ENCODE assay signal across 22 cellular contexts in genomic region chr10:120984221-120984620, GRCh38.
"Had no signal": no experiment of that assay in that cellular context is flagged by ENCODE, and none has a peak within 500 bp of the region (broad histone marks: within the 10 kb centered on the region; RNA-seq: fewer than 3 reads in every experiment).

No MANE protein-coding gene starts in this region.

- FAIRE-seq: frontal cortex, keratinocyte, pancreas had no signal

- H3K4me2 ChIP-seq: neural progenitor cell, smooth muscle cell had no signal

- H3K4me3 ChIP-seq: lower lobe of right lung, neural progenitor cell, pancreas, smooth muscle cell, suprapubic skin, transverse colon had no signal

- H3K27me3 ChIP-seq: pancreas had no signal

- H3K27ac ChIP-seq: lower lobe of right lung, neural progenitor cell, suprapubic skin, transverse colon had no signal

- ATAC-seq: left ventricle myocardium superior; lower lobe of right lung; pancreas; sciatic nerve; stimulated activated naive CD8-positive, alpha-beta T cell treated with anti-CD3 and anti-CD28 coated beads, Interleukin-15, amount 100 ng/mL, for 72 hours had no signal

- H3K9me3 ChIP-seq: pancreas, suprapubic skin had no signal

- H3K9ac ChIP-seq: neural progenitor cell had no signal

- H3K36me3 ChIP-seq: lower lobe of right lung, neural progenitor cell, pancreas, suprapubic skin, transverse colon had no signal

- DNase-seq: cerebellar nuclear complex; cortex of kidney; effector CD4-positive, alpha-beta T cell; hypothalamus; left ventricle myocardium superior; lower lobe of right lung; nucleus accumbens; pancreas; retina; stimulated activated CD4-positive, alpha-beta T cell treated with anti-CD3 and anti-CD28 coated beads, Interleukin-12 subunit alpha, Interleukin-12 subunit beta, amount 100 ng/mL, for 4 hours; stimulated activated CD4-positive, alpha-beta T cell treated with anti-CD3 and anti-CD28 coated beads, Interleukin-1b, Interleukin-23, amount 100 ng/mL, for 48 hours; stimulated activated CD4-positive, alpha-beta T cell treated with anti-CD3 and anti-CD28 coated beads, Interleukin-4, amount 100 ng/mL, for 1 hour; stimulated activated CD8-positive, alpha-beta memory T cell treated with anti-CD3 and anti-CD28 coated beads, Interleukin-4, amount 100 ng/mL, for 48 hours; stimulated activated naive CD4-positive, alpha-beta T cell; stimulated activated naive CD8-positive, alpha-beta T cell treated with anti-CD3 and anti-CD28 coated beads, Interleukin-15, amount 100 ng/mL, for 72 hours; transverse colon had no signal

- H2AFZ ChIP-seq: neural progenitor cell had no signal
